Comparison of ENCODE assay signal across 1 cellular context in the genomic region with DNA sequence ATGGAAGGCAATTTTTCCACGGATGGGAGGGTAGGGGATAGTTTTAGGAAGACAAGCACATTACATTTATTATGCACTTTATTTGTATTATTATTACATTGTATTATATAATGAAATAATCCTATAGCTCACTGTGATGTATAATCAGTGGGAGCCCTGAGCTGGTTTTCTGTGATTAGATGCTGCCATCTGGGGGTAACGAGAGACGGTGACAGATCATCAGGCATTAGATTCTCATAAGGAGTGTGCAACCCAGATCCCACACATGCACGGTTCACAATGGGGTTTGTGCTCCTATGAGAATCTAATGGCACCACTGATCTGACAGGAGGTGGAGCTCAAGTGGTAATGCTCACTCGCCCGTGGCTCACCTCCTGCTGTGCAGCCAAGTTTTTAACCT.
TF ChIP-seq lines count a peak whose summit lies in the region.

No MANE protein-coding gene starts in this region.

TF ChIP-seq in A549, 52 proteins besides CTCF, POLR2A, EP300 and RAD21 (continued from another document):
- TF ChIP-seq, protein P1, sequence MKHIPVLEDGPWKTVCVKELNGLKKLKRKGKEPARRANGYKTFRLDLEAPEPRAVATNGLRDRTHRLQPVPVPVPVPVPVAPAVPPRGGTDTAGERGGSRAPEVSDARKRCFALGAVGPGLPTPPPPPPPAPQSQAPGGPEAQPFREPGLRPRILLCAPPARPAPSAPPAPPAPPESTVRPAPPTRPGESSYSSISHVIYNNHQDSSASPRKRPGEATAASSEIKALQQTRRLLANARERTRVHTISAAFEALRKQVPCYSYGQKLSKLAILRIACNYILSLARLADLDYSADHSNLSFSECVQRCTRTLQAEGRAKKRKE (CRISPR knock-in tag; IDR thresholded peaks at IDR 0.05; ENCODE audit: low read depth), result no peak
- no peak for TF ChIP-seq FOSB (CRISPR knock-in tag; IDR thresholded peaks at IDR 0.05)
- no peak for TF ChIP-seq SREBF2 (IDR thresholded peaks at IDR 0.05)
- TF ChIP-seq ESRRA (IDR thresholded peaks at IDR 0.05; ENCODE audit: borderline replicate concordance, low read length), result no peak
